22 cellular contexts compared by ENCODE assay signal in genomic region chr17:78589885-78590284, GRCh38. TPM values are rescaled to one million over a fixed set of nuclear protein-coding genes. Genes with fewer than 3 reads are reported as not detected.
"Had no signal": no experiment of that assay in that cellular context is flagged by ENCODE, and none has a peak within 500 bp of the region (broad histone marks: within the 10 kb centered on the region; RNA-seq: fewer than 3 reads in every experiment).

No MANE protein-coding gene starts in this region.

- H3K36me3 ChIP-seq: cardiac muscle cell, esophagus squamous epithelium, neural progenitor cell, sigmoid colon, thyroid gland, uterus, WERI-Rb-1 had no signal

- H3K4me2 ChIP-seq: neural progenitor cell had no signal

- H3K27ac ChIP-seq: cardiac muscle cell, esophagus squamous epithelium, neural progenitor cell, sigmoid colon, thyroid gland, uterus, WERI-Rb-1 had no signal

- H3K4me3 ChIP-seq: cardiac muscle cell, esophagus squamous epithelium, neural progenitor cell, sigmoid colon, thyroid gland, uterus had no signal

- H3K27me3 ChIP-seq: cardiac muscle cell, neural progenitor cell, sigmoid colon, thyroid gland, uterus had no signal

- H3K4me1 ChIP-seq: neural progenitor cell, sigmoid colon, thyroid gland, uterus had no signal

- DNase-seq: activated CD4-positive, alpha-beta T cell treated with anti-CD3 and anti-CD28 coated beads for 1 hour; activated CD4-positive, alpha-beta T cell treated with anti-CD3 and anti-CD28 coated beads, Interleukin-2, amount 50 U/mL, for 4 hours; activated naive CD4-positive, alpha-beta T cell; activated naive CD8-positive, alpha-beta T cell treated with anti-CD3 and anti-CD28 coated beads for 36 hours; amniotic stem cell; dermis blood vessel endothelial cell; effector memory CD4-positive, alpha-beta T cell; esophagus squamous epithelium; immature natural killer cell; mesendoderm; naive thymus-derived CD4-positive, alpha-beta T cell; sigmoid colon; stimulated activated CD8-positive, alpha-beta memory T cell treated with anti-CD3 and anti-CD28 coated beads, Interleukin-4, amount 100 ng/mL, for 48 hours; stimulated activated naive CD4-positive, alpha-beta T cell treated with Interleukin-2 at 50 U/mL for 16 hours; thyroid gland; uterus; WERI-Rb-1 had no signal

- H2AFZ ChIP-seq: neural progenitor cell had no signal

- H3K9ac ChIP-seq: neural progenitor cell had no signal

- ATAC-seq: naive thymus-derived CD4-positive, alpha-beta T cell had no signal

- H3K9me3 ChIP-seq: esophagus squamous epithelium, sigmoid colon, thyroid gland, uterus had no signal

RNA-seq across cellular contexts. Expression of gene DNAH17, which starts 12.7 kb away (rescaled TPM):
- total RNA-seq: cardiac muscle cell; endothelial cell of umbilical vein; mucosa of gallbladder; T-helper 2 cell treated with Interferon-gamma antibody and Interleukin-4, amounts not matched to agents 100 ng/mL and 5 ng/mL, for 36 hours had no signal
- polyA plus RNA-seq: endothelial cell of umbilical vein had no signal
